20 cellular contexts compared by ENCODE assay signal in the genomic region with DNA sequence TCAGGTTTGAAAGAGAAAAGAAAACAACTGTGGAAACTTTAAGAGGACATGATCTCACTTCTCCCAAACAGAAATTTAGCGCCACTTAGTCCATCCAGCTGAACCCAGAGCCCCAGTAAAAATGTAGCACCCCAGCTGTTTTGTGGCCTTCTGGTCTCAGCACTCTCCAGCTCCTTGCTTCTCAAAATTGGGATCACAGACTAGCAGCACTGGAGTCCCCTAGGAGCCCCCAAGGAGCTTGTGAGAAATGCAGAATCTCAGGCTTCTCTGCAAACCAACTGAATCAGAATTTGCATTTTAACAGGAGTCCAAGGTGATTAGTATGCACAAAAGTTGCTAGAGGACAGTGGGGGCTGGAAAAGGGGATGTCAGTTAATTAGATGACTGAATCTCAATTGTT.
DNase-seq lines count a peak whose midpoint lies in the region; ATAC-seq and TF ChIP-seq lines count a peak whose summit lies in the region.
"Had no signal": no experiment of that assay in that cellular context is flagged by ENCODE, and none has a peak within 500 bp of the region (broad histone marks: within the 10 kb centered on the region; RNA-seq: fewer than 3 reads in every experiment).

No MANE protein-coding gene starts in this region.

- H3K4me1 ChIP-seq in IMR-90 (ENCODE audit: control insufficient read depth, insufficient read depth, low read length) = no peaks in the 10 kb centered on the region
- peaks cover 17% of the 10 kb centered on the region for H3K4me1 ChIP-seq in iPS-18a (ENCODE audit: control insufficient read depth, low read depth, low read length)
- H3K4me1 ChIP-seq in sigmoid colon = peaks cover 0 to 47% (median 42%) of the 10 kb centered on the region in 4 donors
- no peaks in the 10 kb centered on the region for H3K4me1 ChIP-seq in CD8-positive, alpha-beta T cell (ENCODE audit: insufficient read depth, low read length)

- H2AK5ac ChIP-seq in IMR-90 (ENCODE audit: low read depth, low read length) = no peak overlapping the region

- H3K9me1 ChIP-seq in IMR-90 (ENCODE audit: insufficient read depth, low read length) = no peaks in the 10 kb centered on the region

- TF ChIP-seq POLR2A in IMR-90 (IDR thresholded peaks at IDR 0.05; ENCODE audit: low read depth, low read length) (no peak), sigmoid colon (IDR thresholded peaks at IDR 0.05) (no peak)

- H2AFZ ChIP-seq in IMR-90 (replicated peaks; ENCODE audit: low read length, poor library complexity) = no peak overlapping the region

- H3K23ac ChIP-seq in IMR-90 (ENCODE audit: low read depth, low read length) = no peak overlapping the region

- no peak overlapping the region for H3K18ac ChIP-seq in IMR-90 (ENCODE audit: low read depth, low read length)

- H3K27me3 ChIP-seq in IMR-90 (ENCODE audit: control insufficient read depth, insufficient read depth, low read length) = no peaks in the 10 kb centered on the region
- H3K27me3 ChIP-seq in iPS-18a (ENCODE audit: control insufficient read depth, insufficient read depth, low read length) = no peaks in the 10 kb centered on the region
- H3K27me3 ChIP-seq in sigmoid colon = no peaks in the 10 kb centered on the region
- H3K27me3 ChIP-seq in CD8-positive, alpha-beta T cell (ENCODE audit: insufficient read depth, low read length) = no peaks in the 10 kb centered on the region

- dilution Hi-C loops in IMR-90 (cut with HindIII; ENCODE audit: low sequenced_read_pairs, unreplicated experiment) = no loop called here

- no peak overlapping the region for H4K91ac ChIP-seq in IMR-90 (ENCODE audit: insufficient read depth, low read depth, low read length)

- no peak overlapping the region for H3K56ac ChIP-seq in IMR-90 (ENCODE audit: extremely low read depth, insufficient read depth, low read length)

- no peak overlapping the region for H3K27ac Mint-ChIP-seq in CD8-positive, alpha-beta T cell
- H3K27ac Mint-ChIP-seq: CD4-positive, CD25-positive, alpha-beta regulatory T cell had no signal

- no peaks in the 10 kb centered on the region for H4K20me1 ChIP-seq in IMR-90 (ENCODE audit: insufficient read depth, low read length)

- H3K36me3 ChIP-seq in IMR-90 (ENCODE audit: control insufficient read depth, insufficient read depth, low read length) = no peaks in the 10 kb centered on the region
- H3K36me3 ChIP-seq in iPS-18a (ENCODE audit: control insufficient read depth, low read depth, low read length) = no peaks in the 10 kb centered on the region
- no peaks in the 10 kb centered on the region for H3K36me3 ChIP-seq in sigmoid colon
- H3K36me3 ChIP-seq in CD8-positive, alpha-beta T cell (ENCODE audit: insufficient read depth, low read length) = no peaks in the 10 kb centered on the region

- WGBS in IMR-90 (ENCODE audit: extremely low coverage in 2 of 2, insufficient read length in 1 of 2), 2 experiments = no CpG with 5 or more reads among the region's 1 CpG
- WGBS in sigmoid colon, 2 donors = 77 to 78% methylated on average over 1 of the region's 1 CpG

- no peak for ATAC-seq in IMR-90 (ENCODE audit: low read depth)
- no peak for ATAC-seq in CD8-positive, alpha-beta T cell
- no peak for ATAC-seq in GM19455 (IDR thresholded peaks at IDR 0.05; ENCODE audit: unreplicated experiment)
- ATAC-seq in HG03460 (IDR thresholded peaks at IDR 0.05; ENCODE audit: unreplicated experiment) = no peak

- no peaks in the 10 kb centered on the region for H3K36me3 Mint-ChIP-seq in CD8-positive, alpha-beta T cell
- H3K36me3 Mint-ChIP-seq: CD4-positive, CD25-positive, alpha-beta regulatory T cell had no signal

- POLR2A ChIA-PET in IMR-90 (lab: Charles Lee; ENCODE audit: unreplicated experiment) = no interaction called here
- POLR2A ChIA-PET in CD8-positive, alpha-beta T cell (lab: Charles Lee) = no interaction called here

- no peaks in the 10 kb centered on the region for H3K79me1 ChIP-seq in IMR-90 (ENCODE audit: low read depth in 1 of 2, low read length in 2 of 2)

- H3K27ac ChIP-seq in IMR-90 (ENCODE audit: insufficient read depth, low read length) (no peak overlapping the region), VCaP (peak overlapping the region; percentile 4; the same call in 1 of the 2 replicates), iPS-18a (ENCODE audit: low read length) (no peak overlapping the region), sigmoid colon (peak overlapping the region in 3 of 4 donors; percentile 47 to 75 (median 51))
- H3K27ac ChIP-seq in CD8-positive, alpha-beta T cell (ENCODE audit: low read depth, low read length) = no peak overlapping the region
- H3K27ac ChIP-seq: HL-60, SK-N-MC had no signal

- no peak for DNase-seq in IMR-90
- no peak for DNase-seq in sigmoid colon
- no peak for DNase-seq in CD8-positive, alpha-beta T cell
- DNase-seq in NCI-H2171 treated with DMSO at 0.1 percent for 48 hours (lab: John Stamatoyannopoulos, UW) = no peak
- DNase-seq: ACHN; AML-193; Calu3; CD4-positive, CD25-positive, alpha-beta regulatory T cell; DMS79; NCI-H1105 treated with DMSO at 0.1 percent for 48 hours; NCI-H187; NCI-H446 treated with DMSO at 0.1 percent for 48 hours; Right ventricle myocardium superior; T-helper 1 cell had no signal

- TF ChIP-seq RAD21 in IMR-90 (IDR thresholded peaks at IDR 0.05; ENCODE audit: low read length) = no peak

- no TSS peak for BruUV-seq in IMR-90 (replicated peaks; lab: Mats Ljungman, UMichigan)

- intact Hi-C loops in IMR-90 (cut with micrococcal nuclease) = no loop called here
- intact Hi-C loops in sigmoid colon (cut with DNase I) = no loop called here
- intact Hi-C loops in CD8-positive, alpha-beta T cell (cut with DNase I, micrococcal nuclease) = no loop called here

- no peak overlapping the region for H2BK5ac ChIP-seq in IMR-90 (ENCODE audit: low read depth, low read length, poor library complexity, severe bottlenecking)

- H2BK20ac ChIP-seq in IMR-90 (ENCODE audit: low read depth, low read length) = 0 out of 2 replicates have a peak overlapping the region, but pooled peaks have one; percentile 35

- H3K27me3 Mint-ChIP-seq in CD8-positive, alpha-beta T cell (ENCODE audit: low read depth) = no peaks in the 10 kb centered on the region
- H3K27me3 Mint-ChIP-seq: CD4-positive, CD25-positive, alpha-beta regulatory T cell had no signal

- no peak overlapping the region for H2BK120ac ChIP-seq in IMR-90 (ENCODE audit: low read depth, low read length)

- in situ Hi-C loops in IMR-90 (cut with MboI; ENCODE audit: low sequenced_read_pairs) = no loop called here

- H3K4me1 Mint-ChIP-seq in CD8-positive, alpha-beta T cell (ENCODE audit: low read depth) = no peaks in the 10 kb centered on the region
- H3K4me1 Mint-ChIP-seq: CD4-positive, CD25-positive, alpha-beta regulatory T cell had no signal

- no peak overlapping the region for H3K14ac ChIP-seq in IMR-90 (replicated peaks; ENCODE audit: low read depth, low read length)

- peaks cover 12% of the 10 kb centered on the region for H3K9me3 Mint-ChIP-seq in CD8-positive, alpha-beta T cell

- CTCF ChIA-PET in IMR-90 (lab: Yijun Ruan, JAX) = interaction anchor here (0.6 kb wide), 1 partner anchor 73 kb away, joined by 3 read pairs; no protein-coding TSS in a partner anchor
- CTCF ChIA-PET in CD8-positive, alpha-beta T cell (lab: Charles Lee) = no interaction called here

- TF ChIP-seq CTCF in IMR-90 (conservative IDR thresholded peaks at IDR 0.05; ENCODE audit: low read depth, low read length) = no peak
- TF ChIP-seq CTCF in VCaP (conservative IDR thresholded peaks at IDR 0.05) = no peak
- TF ChIP-seq CTCF in sigmoid colon (IDR thresholded peaks at IDR 0.05) = no peak
- no peak for TF ChIP-seq CTCF in CD8-positive, alpha-beta T cell (IDR thresholded peaks at IDR 0.05)

- H4K5ac ChIP-seq in IMR-90 (ENCODE audit: low read depth, low read length) = no peak overlapping the region

- H3K9me3 ChIP-seq in IMR-90 (ENCODE audit: control insufficient read depth, insufficient read depth, low read length) (no peaks in the 10 kb centered on the region), iPS-18a (ENCODE audit: control insufficient read depth, low read depth, low read length) (no peaks in the 10 kb centered on the region), sigmoid colon (no peaks in the 10 kb centered on the region)
- H3K9me3 ChIP-seq in CD8-positive, alpha-beta T cell (ENCODE audit: low read length) = no peaks in the 10 kb centered on the region

- no peak for TF ChIP-seq EP300 in sigmoid colon (IDR thresholded peaks at IDR 0.05)

- H3K4me3 ChIP-seq in IMR-90 (ENCODE audit: insufficient read depth, low read depth, low read length) (no peak overlapping the region), iPS-18a (ENCODE audit: low read length) (peak overlapping the region; percentile 8), sigmoid colon (no peak overlapping the region)
- H3K4me3 ChIP-seq in CD8-positive, alpha-beta T cell (ENCODE audit: low read depth, low read length) = no peak overlapping the region
- H3K4me3 ChIP-seq: SK-N-MC had no signal

- no peak overlapping the region for H3K4me2 ChIP-seq in IMR-90 (ENCODE audit: low read depth, low read length)

- no peak overlapping the region for H4K8ac ChIP-seq in IMR-90 (ENCODE audit: low read depth in 2 of 2, low read length in 2 of 2)

- H3K4me3 Mint-ChIP-seq in CD8-positive, alpha-beta T cell = no peak overlapping the region
- H3K4me3 Mint-ChIP-seq: CD4-positive, CD25-positive, alpha-beta regulatory T cell had no signal

- H3K9ac ChIP-seq in IMR-90 (ENCODE audit: low read depth, low read length) (no peak overlapping the region), iPS-18a (ENCODE audit: low read length) (peak overlapping the region; percentile 4)

- H3K4ac ChIP-seq in IMR-90 (ENCODE audit: low read depth, low read length) = no peak overlapping the region

- no peak overlapping the region for H2AK9ac ChIP-seq in IMR-90 (replicated peaks; ENCODE audit: low read depth, low read length, poor library complexity)

- no peak overlapping the region for H2BK15ac ChIP-seq in IMR-90 (ENCODE audit: low read depth, low read length)

TF ChIP-seq in IMR-90, 13 proteins besides CTCF, POLR2A, EP300 and RAD21 (continues in another document):
- TF ChIP-seq CEBPB (IDR thresholded peaks at IDR 0.05; ENCODE audit: low read depth, low read length) = no peak
- TF ChIP-seq MXI1 (IDR thresholded peaks at IDR 0.05; ENCODE audit: borderline replicate concordance, low read depth, low read length) = no peak
- TF ChIP-seq BHLHE40 (IDR thresholded peaks at IDR 0.05; ENCODE audit: low read depth, low read length) = no peak
- no peak for TF ChIP-seq RCOR1 (IDR thresholded peaks at IDR 0.05; ENCODE audit: insufficient replicate concordance, low read length)
- no peak for TF ChIP-seq NFE2L2 (IDR thresholded peaks at IDR 0.05; ENCODE audit: low read depth, low read length)
- no peak for TF ChIP-seq MAZ (IDR thresholded peaks at IDR 0.05; ENCODE audit: borderline replicate concordance, low read depth, low read length)
- TF ChIP-seq, protein P1, sequence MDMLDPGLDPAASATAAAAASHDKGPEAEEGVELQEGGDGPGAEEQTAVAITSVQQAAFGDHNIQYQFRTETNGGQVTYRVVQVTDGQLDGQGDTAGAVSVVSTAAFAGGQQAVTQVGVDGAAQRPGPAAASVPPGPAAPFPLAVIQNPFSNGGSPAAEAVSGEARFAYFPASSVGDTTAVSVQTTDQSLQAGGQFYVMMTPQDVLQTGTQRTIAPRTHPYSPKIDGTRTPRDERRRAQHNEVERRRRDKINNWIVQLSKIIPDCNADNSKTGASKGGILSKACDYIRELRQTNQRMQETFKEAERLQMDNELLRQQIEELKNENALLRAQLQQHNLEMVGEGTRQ (IDR thresholded peaks at IDR 0.05; ENCODE audit: low read depth, low read length) = no peak
- TF ChIP-seq MAFK (IDR thresholded peaks at IDR 0.05; ENCODE audit: low read depth, low read length) = no peak

Comparison
In these comparisons a context has a peak if more than half of its experiments do, and no peak if none do; other contexts are left out.
1. H3K27ac ChIP-seq: peak in VCaP (single experiment) and sigmoid colon (3 of 4); none in IMR-90 (single experiment), iPS-18a (single experiment) and CD8-positive, alpha-beta T cell (single experiment).